8 cellular contexts compared by ENCODE assay signal in the genomic region with DNA sequence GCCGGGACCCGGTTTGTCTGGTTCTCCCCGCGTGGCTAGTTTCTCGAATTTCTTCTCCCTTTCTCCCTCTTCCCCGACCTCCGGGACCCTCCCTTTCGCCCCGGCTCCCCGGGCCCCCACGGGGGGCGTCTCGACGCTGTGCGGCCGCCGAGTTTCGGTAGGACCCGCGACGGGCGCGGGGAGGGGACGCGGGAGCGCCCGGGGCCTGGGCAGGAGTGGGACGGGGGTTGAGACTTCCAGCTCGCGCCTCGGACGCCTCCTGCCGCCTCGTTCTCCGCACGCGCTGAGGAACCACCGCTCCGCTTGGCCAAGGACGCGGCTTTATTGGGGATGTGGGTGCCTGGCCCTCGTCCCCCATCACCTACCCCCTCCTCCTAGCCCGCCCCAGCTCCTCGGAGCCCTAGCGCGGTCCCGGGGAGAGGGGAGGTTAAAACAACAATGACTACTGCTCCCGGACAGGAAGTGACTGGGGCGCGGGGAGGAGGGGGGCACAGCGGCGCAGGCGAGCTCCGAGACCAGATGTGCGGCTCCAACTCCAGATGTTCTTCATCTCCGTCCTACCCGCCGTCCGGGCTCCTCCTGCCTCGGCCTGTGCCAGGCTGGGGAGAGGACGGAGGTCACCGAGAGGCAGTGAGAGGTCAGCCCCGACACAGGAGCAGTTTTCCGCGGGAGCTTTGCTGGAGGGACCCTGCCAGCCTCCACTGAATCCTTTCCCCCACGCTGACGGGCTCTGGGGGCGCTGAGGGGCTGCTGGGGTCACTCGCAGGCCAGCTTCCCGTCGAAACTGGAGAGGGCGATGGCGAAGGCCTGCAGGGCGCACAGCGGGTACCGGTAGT. TPM values are rescaled to one million over a fixed set of nuclear protein-coding genes. Genes with fewer than 3 reads are reported as not detected.
DNase-seq lines count a peak whose midpoint lies in the region; ATAC-seq and TF ChIP-seq lines count a peak whose summit lies in the region.

No MANE protein-coding gene starts in this region.

- H3K27ac ChIP-seq in HUES6 (ENCODE audit: low read depth, low read length), result peak overlapping the region; percentile 93
- H3K27ac ChIP-seq in duodenal mucosa (ENCODE audit: low read depth, low read length), result peak overlapping the region; percentile 85
- H3K27ac ChIP-seq in lower lobe of right lung, result peak overlapping the region; percentile 92

- no peak overlapping the region for H3K27ac Mint-ChIP-seq in CD14-positive monocyte
- no peak overlapping the region for H3K27ac Mint-ChIP-seq in stimulated activated naive CD8-positive, alpha-beta T cell treated with anti-CD3 and anti-CD28 coated beads, Interleukin-15, Interleukin-2, amounts not matched to agents 100 ng/mL and 50 ng/mL, for 24 hours

- DNase-seq in CD14-positive monocyte (ENCODE audit: low spot score) (no peak), lower lobe of right lung (peak; percentile 77), NCI-H187 (lab: John Stamatoyannopoulos, UW) (no peak)
- peak; percentile 16 to 24 (median 20) for DNase-seq in activated CD4-positive, CD25-positive, alpha-beta regulatory T cell (lab: John Stamatoyannopoulos, UW)

- H3K36me3 ChIP-seq in HUES6 (ENCODE audit: control insufficient read depth, insufficient read depth, low read length) (no peaks in the 10 kb centered on the region), duodenal mucosa (ENCODE audit: control insufficient read depth in 1 of 2, insufficient read depth in 2 of 2, low read length in 2 of 2) (peaks cover 0 to 3% of the 10 kb centered on the region in 2 donors), lower lobe of right lung (no peaks in the 10 kb centered on the region)

- peak overlapping the region; percentile 76 to 83 for H3K4me3 Mint-ChIP-seq in CD14-positive monocyte
- peak overlapping the region; percentile 74 for H3K4me3 Mint-ChIP-seq in stimulated activated naive CD8-positive, alpha-beta T cell treated with anti-CD3 and anti-CD28 coated beads, Interleukin-15, Interleukin-2, amounts not matched to agents 100 ng/mL and 50 ng/mL, for 24 hours

- peaks cover 35% of the 10 kb centered on the region for H3K4me1 Mint-ChIP-seq in CD14-positive monocyte
- peaks cover 15% of the 10 kb centered on the region for H3K4me1 Mint-ChIP-seq in stimulated activated naive CD8-positive, alpha-beta T cell treated with anti-CD3 and anti-CD28 coated beads, Interleukin-15, Interleukin-2, amounts not matched to agents 100 ng/mL and 50 ng/mL, for 24 hours (ENCODE audit: low read depth)

- TF ChIP-seq CTCF in CD14-positive monocyte (IDR thresholded peaks at IDR 0.05) (no peak), lower lobe of right lung (IDR thresholded peaks at IDR 0.05) (no peak)

- intact Hi-C loops in CD14-positive monocyte (cut with micrococcal nuclease), result no loop called here
- intact Hi-C loops in lower lobe of right lung (cut with DNase I), result no loop called here

- peaks cover 0 to 19% (median 8%) of the 10 kb centered on the region in 7 donors for H3K9me3 Mint-ChIP-seq in CD14-positive monocyte
- no peaks in the 10 kb centered on the region for H3K9me3 Mint-ChIP-seq in stimulated activated naive CD8-positive, alpha-beta T cell treated with anti-CD3 and anti-CD28 coated beads, Interleukin-15, Interleukin-2, amounts not matched to agents 100 ng/mL and 50 ng/mL, for 24 hours

- peaks cover 78 to 95% (median 81%) of the 10 kb centered on the region in 3 donors for H3K27me3 Mint-ChIP-seq in CD14-positive monocyte (ENCODE audit: low read depth in 3 of 3)
- H3K27me3 Mint-ChIP-seq in stimulated activated naive CD8-positive, alpha-beta T cell treated with anti-CD3 and anti-CD28 coated beads, Interleukin-15, Interleukin-2, amounts not matched to agents 100 ng/mL and 50 ng/mL, for 24 hours, result peaks cover 18% of the 10 kb centered on the region

- peaks cover 2 to 5% of the 10 kb centered on the region in 2 donors for H3K36me3 Mint-ChIP-seq in CD14-positive monocyte
- no peaks in the 10 kb centered on the region for H3K36me3 Mint-ChIP-seq in stimulated activated naive CD8-positive, alpha-beta T cell treated with anti-CD3 and anti-CD28 coated beads, Interleukin-15, Interleukin-2, amounts not matched to agents 100 ng/mL and 50 ng/mL, for 24 hours (ENCODE audit: low read depth)

- H3K9ac ChIP-seq in HUES6 (ENCODE audit: low read length), result peak overlapping the region; percentile 76
- H3K9ac ChIP-seq in duodenal mucosa (ENCODE audit: low read depth in 1 of 2, low read length in 2 of 2), result peak overlapping the region; percentile 51 to 52

- no peaks in the 10 kb centered on the region for H3K9me3 ChIP-seq in HUES6 (ENCODE audit: control insufficient read depth, insufficient read depth, low read depth, low read length)
- no peaks in the 10 kb centered on the region for H3K9me3 ChIP-seq in duodenal mucosa (ENCODE audit: control insufficient read depth in 1 of 2, low read length in 2 of 2)
- H3K9me3 ChIP-seq in lower lobe of right lung, result no peaks in the 10 kb centered on the region

- peak overlapping the region; percentile 80 for H3K4me3 ChIP-seq in HUES6 (ENCODE audit: low read depth, low read length)
- H3K4me3 ChIP-seq in duodenal mucosa (ENCODE audit: low read depth in 1 of 2, low read length in 2 of 2), result peak overlapping the region; percentile 66
- H3K4me3 ChIP-seq in lower lobe of right lung, result peak overlapping the region; percentile 68

- ATAC-seq in lower lobe of right lung (peak; percentile 54 to 70), GM21723 (IDR thresholded peaks at IDR 0.05; ENCODE audit: unreplicated experiment) (no peak)

- H3K27me3 ChIP-seq in HUES6 (ENCODE audit: control insufficient read depth, insufficient read depth, low read length) (peaks cover 13% of the 10 kb centered on the region), duodenal mucosa (ENCODE audit: control insufficient read depth in 1 of 2, insufficient read depth in 2 of 2, low read length in 2 of 2) (peaks cover 18 to 22% of the 10 kb centered on the region in 2 donors), lower lobe of right lung (ENCODE audit: low read depth) (peaks cover 14% of the 10 kb centered on the region)

- peaks cover 52% of the 10 kb centered on the region for H3K4me1 ChIP-seq in HUES6 (ENCODE audit: control insufficient read depth, insufficient read depth, low read length)
- H3K4me1 ChIP-seq in duodenal mucosa (ENCODE audit: control insufficient read depth in 1 of 2, insufficient read depth in 2 of 2, low read length in 2 of 2), result peaks cover 24 to 33% of the 10 kb centered on the region in 2 donors
- peaks cover 43% of the 10 kb centered on the region for H3K4me1 ChIP-seq in lower lobe of right lung

RNA-seq across cellular contexts. Expression of a gene that starts 0.9 kb away (rescaled TPM):
- polyA plus RNA-seq in CD14-positive monocyte, result not detected
- total RNA-seq in lower lobe of right lung, result 17.0 TPM

RNA-seq across cellular contexts. Expression of a gene that starts 14.9 kb away (rescaled TPM):
- not detected for polyA plus RNA-seq in CD14-positive monocyte
- total RNA-seq in lower lobe of right lung, result not detected

RNA-seq across cellular contexts. Expression of a gene that starts 29.6 kb away (rescaled TPM):
- polyA plus RNA-seq in CD14-positive monocyte, result 100 to 1,000 TPM; 345 to 421 TPM
- 1,025 TPM for total RNA-seq in lower lobe of right lung

RNA-seq across cellular contexts. Expression of a gene that starts 45.7 kb away (rescaled TPM):
- polyA plus RNA-seq in CD14-positive monocyte, result 1 to 10 TPM; 1.8 to 3.0 TPM
- total RNA-seq in lower lobe of right lung, result 9.0 TPM

Comparison
In these comparisons a context has a peak if more than half of its experiments do, and no peak if none do; other contexts are left out.
1. DNase-seq: peak in activated CD4-positive, CD25-positive, alpha-beta regulatory T cell (4 of 4) and lower lobe of right lung (single experiment); none in CD14-positive monocyte (single experiment) and NCI-H187 (0 of 2).
2. Peak in every context shown above with its lines, with median percentiles within 50 percentile points of each other: H3K27ac ChIP-seq and H3K4me3 ChIP-seq.